In genomic region chr7:128954830-128955797, GRCh38 we compare ENCODE assay signal across 9 cellular contexts. TPM values are rescaled to one million over a fixed set of nuclear protein-coding genes. Genes with fewer than 3 reads are reported as not detected.
DNase-seq lines count a peak whose midpoint lies in the region; ATAC-seq, FAIRE-seq and TF ChIP-seq lines count a peak whose summit lies in the region.
"Had no signal": no experiment of that assay in that cellular context is flagged by ENCODE, and none has a peak within 500 bp of the region (broad histone marks: within the 10 kb centered on the region; RNA-seq: fewer than 3 reads in every experiment).

No MANE protein-coding gene starts in this region.

- POLR2A ChIA-PET in OCI-LY7 (lab: Charles Lee) (interaction anchor here (0.6 to 2.6 kb wide), 10 partner anchors 11 to 449 kb away, joined by 3 to 29 read pairs (median 4); no protein-coding TSS in a partner anchor), HepG2 (lab: Yijun Ruan, JAX) (no interaction called here)

- DNase-seq in GM12892 (ENCODE audit: insufficient read length) (no peak), H7 (peak; percentile 47), OCI-LY7 (ENCODE audit: low spot score) (peak; percentile 74), HepG2 (ENCODE audit: low spot score) (no peak), GDM1 (lab: John Stamatoyannopoulos, UW) (no peak), AML-193 (lab: John Stamatoyannopoulos, UW) (no peak)
- DNase-seq: left cardiac atrium had no signal

- H3K79me2 ChIP-seq in OCI-LY7 (ENCODE audit: insufficient read depth, low read depth, low read length) (no peaks in the 10 kb centered on the region), HepG2 (ENCODE audit: insufficient read depth, low read length) (no peaks in the 10 kb centered on the region)

- in situ Hi-C loops in HepG2 (cut with HindIII; ENCODE audit: extremely low pct_ligation_motif_present, low pct_unique_long_range_greater_than_20kb) = no loop called here

- H3K27ac ChIP-seq in OCI-LY7 (ENCODE audit: low read depth, low read length, poor library complexity, severe bottlenecking) (peak overlapping the region; percentile 87), HepG2 (ENCODE audit: extremely low read length, insufficient read depth, low read length) (no peak overlapping the region)

- H3K4me1 ChIP-seq in OCI-LY7 (ENCODE audit: insufficient read depth, low read length, poor library complexity, severe bottlenecking) (peaks cover 42% of the 10 kb centered on the region), HepG2 (ENCODE audit: insufficient read depth, low read length) (no peaks in the 10 kb centered on the region)

- 94% methylated on average over 15 of the region's 15 CpGs for WGBS in HepG2 (ENCODE audit: low lambda C conversion rate)

- TSS peak; percentile 75 for BruUV-seq in OCI-LY7 (replicated peaks; lab: Mats Ljungman, UMichigan)
- no TSS peak for BruUV-seq in HepG2 (replicated peaks; lab: Mats Ljungman, UMichigan)

- TF ChIP-seq POLR2A in GM12892 (IDR thresholded peaks at IDR 0.05; ENCODE audit: low read depth, low read length) = no peak
- TF ChIP-seq POLR2A in HepG2 (IDR thresholded peaks at IDR 0.05; ENCODE audit: insufficient read depth in 1 of 2, low read depth in 2 of 2, low read length in 2 of 2) = no peak

- TF ChIP-seq EP300 in HepG2 (IDR thresholded peaks at IDR 0.05; ENCODE audit: low read depth in 2 of 2, low read length in 2 of 2) = no peak
- TF ChIP-seq EP300 in HepG2 (CRISPR knock-in tag; IDR thresholded peaks at IDR 0.05; ENCODE audit: borderline replicate concordance) = no peak

- H3K4me2 ChIP-seq in OCI-LY7 (ENCODE audit: low read length) (peak overlapping the region; percentile 80), HepG2 (ENCODE audit: low read depth, low read length) (no peak overlapping the region)

- ATAC-seq in HepG2 (no peak), GM21717 (IDR thresholded peaks at IDR 0.05; ENCODE audit: unreplicated experiment) (no peak), GM18870 (IDR thresholded peaks at IDR 0.05; ENCODE audit: unreplicated experiment) (no peak)

- peaks cover 14% of the 10 kb centered on the region for H3K36me3 ChIP-seq in H7 (replicated peaks; ENCODE audit: control insufficient read depth, insufficient read depth, low read length)
- peaks cover 96% of the 10 kb centered on the region for H3K36me3 ChIP-seq in OCI-LY7 (ENCODE audit: insufficient read depth, low read length)
- peaks cover 15 to 61% of the 10 kb centered on the region in 2 experiments for H3K36me3 ChIP-seq in HepG2 (replicated peaks in 1 of 2; ENCODE audit: control insufficient read depth in 1 of 2, insufficient read depth in 2 of 2, low read length in 2 of 2)

- CTCF ChIA-PET in OCI-LY7 (lab: Charles Lee; ENCODE audit: unreplicated experiment) (interaction anchor here (1.0 to 2.4 kb wide), 2 partner anchors 8 to 15 kb away, joined by 3 to 11 read pairs; no protein-coding TSS in a partner anchor), HepG2 (lab: Yijun Ruan, JAX; ENCODE audit: low intra/inter-chr PET ratio, low total read pairs) (no interaction called here)

- H3K4me3 ChIP-seq in H7 (ENCODE audit: insufficient read depth, low read depth, low read length) = no peak overlapping the region
- H3K4me3 ChIP-seq in OCI-LY7 (ENCODE audit: low read depth, low read length, poor library complexity, severe bottlenecking) = peak overlapping the region; percentile 44
- no peak overlapping the region for H3K4me3 ChIP-seq in HepG2 (replicated peaks in 1 of 3; ENCODE audit: insufficient read depth in 1 of 3, low read depth in 2 of 3, low read length in 3 of 3)

- FAIRE-seq in GM12892 (lab: Jason Lieb, UNC) (peak; percentile 81), HepG2 (lab: Jason Lieb, UNC) (no peak)

- H3K27me3 ChIP-seq in H7 (ENCODE audit: control insufficient read depth, insufficient read depth, low read length) (no peaks in the 10 kb centered on the region), HepG2 (ENCODE audit: control insufficient read depth in 1 of 2, insufficient read depth in 2 of 2, low read length in 2 of 2) (no peaks in the 10 kb centered on the region)

- H3K9me3 ChIP-seq in OCI-LY7 (ENCODE audit: low read length) (no peaks in the 10 kb centered on the region), HepG2 (ENCODE audit: low read length) (no peaks in the 10 kb centered on the region)

- intact Hi-C loops in OCI-LY7 (cut with micrococcal nuclease; ENCODE audit: unreplicated experiment) = loop anchor here (1.0 to 5.0 kb wide), 2 partner anchors 15 to 97 kb away; no protein-coding TSS in a partner anchor
- intact Hi-C loops in HepG2 (cut with micrococcal nuclease; ENCODE audit: unreplicated experiment) = no loop called here

- H3K9me2 ChIP-seq in OCI-LY7 (ENCODE audit: insufficient read depth, low read length) = no peaks in the 10 kb centered on the region

- no peak overlapping the region for H3K9ac ChIP-seq in HepG2 (ENCODE audit: insufficient read depth, low read depth, low read length)

- H4K20me1 ChIP-seq in OCI-LY7 (ENCODE audit: insufficient read depth, low read length) (no peaks in the 10 kb centered on the region), HepG2 (ENCODE audit: insufficient read depth, low read length) (no peaks in the 10 kb centered on the region; the same call in 1 of the 2 replicates)

- no peak for TF ChIP-seq RAD21 in HepG2 (CRISPR knock-in tag; IDR thresholded peaks at IDR 0.05)

- TF ChIP-seq CTCF in OCI-LY7 (conservative IDR thresholded peaks at IDR 0.05; ENCODE audit: low read length) = peak; percentile 43; the same call in 1 of the 2 replicates
- TF ChIP-seq CTCF in HepG2 (CRISPR knock-in tag; IDR thresholded peaks at IDR 0.05) = peak; percentile 26; the same call in 1 of the 2 replicates

- H2AFZ ChIP-seq in OCI-LY7 (ENCODE audit: low read length) (peak overlapping the region; percentile 55; the same call in 1 of the 2 replicates), HepG2 (ENCODE audit: low read length) (no peak overlapping the region)

TF ChIP-seq in HepG2, 621 proteins besides CTCF, POLR2A, EP300 and RAD21 (continues in another document):
- TF ChIP-seq ATRX (CRISPR knock-in tag; IDR thresholded peaks at IDR 0.05; ENCODE audit: borderline replicate concordance) (no peak), ATAD3A (CRISPR knock-in tag; IDR thresholded peaks at IDR 0.05) (no peak)

RNA-seq across cellular contexts. Expression of gene IRF5, which starts 17.4 kb away (rescaled TPM):
- 52.9 TPM for polyA plus RNA-seq in GM12892 (2012; ENCODE audit: missing spikeins)
- 0.48 and 0.62 TPM in 2 replicates for total RNA-seq in H7 (2014; rRNA removed; shearing (Covaris generic))
- total RNA-seq in OCI-LY7 (2014; rRNA removed; shearing (Covaris generic)) = 3.9 and 8.2 TPM in 2 replicates
- 15.8 and 21.9 TPM in 2 replicates for total RNA-seq in OCI-LY7 (2022)
- total RNA-seq in HepG2 (2016; rRNA removed; fragmentation: Illumina TruSeq; extraction: Trizol) = 2.0 and 2.9 TPM in 2 replicates
- 1.1 and 1.9 TPM in 2 replicates for total RNA-seq in HepG2 (2016; cell fraction: cytosol; rRNA removed; fragmentation: Illumina TruSeq; extraction: Trizol; ENCODE audit: low read depth)
- total RNA-seq in HepG2 (2016; cell fraction: insoluble cytoplasmic fraction; rRNA removed; fragmentation: Illumina TruSeq; extraction: Trizol) = 1.9 and 3.1 TPM in 2 replicates
- total RNA-seq in HepG2 (2016; cell fraction: membrane; rRNA removed; fragmentation: Illumina TruSeq; extraction: Trizol) = 2.0 and 3.2 TPM in 2 replicates
- total RNA-seq in HepG2 (2016; cell fraction: nucleus; rRNA removed; fragmentation: Illumina TruSeq; extraction: Trizol) = 2.9 and 3.4 TPM in 2 replicates
- 2.0 and 2.4 TPM in 2 replicates for polyA plus RNA-seq in HepG2 (2011; rRNA removed)
- 1.2 and 1.5 TPM in 2 replicates for polyA plus RNA-seq in HepG2 (2011; cell fraction: cytosol; rRNA removed)
- 9.9 and 12.9 TPM in 2 replicates for polyA plus RNA-seq in HepG2 (2011; cell fraction: nucleus; rRNA removed)
- polyA plus RNA-seq in HepG2 (2012) = 0.66 and 0.88 TPM in 2 replicates
- 1.1 TPM in 2 replicates for polyA plus RNA-seq in HepG2 (2016; cell fraction: cytosol; fragmentation: Illumina TruSeq; extraction: Trizol; ENCODE audit: low read depth)
- 2.0 and 3.3 TPM in 2 replicates for polyA plus RNA-seq in HepG2 (2016; cell fraction: insoluble cytoplasmic fraction; fragmentation: Illumina TruSeq; extraction: Trizol; ENCODE audit: low read depth)
- 1.5 and 2.4 TPM in 2 replicates for polyA plus RNA-seq in HepG2 (2016; cell fraction: membrane; fragmentation: Illumina TruSeq; extraction: Trizol; ENCODE audit: low read depth)
- polyA plus RNA-seq in HepG2 (2016; cell fraction: nucleus; fragmentation: Illumina TruSeq; extraction: Trizol; ENCODE audit: insufficient read depth, low read depth) = 9.3 and 11.8 TPM in 2 replicates
- 0.61 and 1.8 TPM in 2 replicates for polyA minus RNA-seq in HepG2 (2011; rRNA and poly(A)+ RNA removed; ENCODE audit: low replicate concordance)
- polyA minus RNA-seq in HepG2 (2011; cell fraction: cytosol; rRNA and poly(A)+ RNA removed) = 0.79 and 1.8 TPM in 2 replicates
- polyA minus RNA-seq in HepG2 (2011; cell fraction: nucleus; rRNA and poly(A)+ RNA removed) = 0.52 and 1.1 TPM in 2 replicates

RNA-seq across cellular contexts. Expression of gene KCP, which starts 44.6 kb away (rescaled TPM):
- polyA plus RNA-seq in GM12892 (2012; ENCODE audit: missing spikeins) = 3.1 TPM
- 2.5 and 3.4 TPM in 2 replicates for total RNA-seq in H7 (2014; rRNA removed; shearing (Covaris generic))
- 0.90 and 2.3 TPM in 2 replicates for total RNA-seq in OCI-LY7 (2014; rRNA removed; shearing (Covaris generic))
- 1.4 TPM in 2 replicates for total RNA-seq in OCI-LY7 (2022)
- total RNA-seq in HepG2 (2016; rRNA removed; fragmentation: Illumina TruSeq; extraction: Trizol) = 0.22 and 1.0 TPM in 2 replicates
- total RNA-seq in HepG2 (2016; cell fraction: cytosol; rRNA removed; fragmentation: Illumina TruSeq; extraction: Trizol; ENCODE audit: low read depth) = 0.26 and 0.51 TPM in 2 replicates
- 0.37 and 1.2 TPM in 2 replicates for total RNA-seq in HepG2 (2016; cell fraction: insoluble cytoplasmic fraction; rRNA removed; fragmentation: Illumina TruSeq; extraction: Trizol)
- total RNA-seq in HepG2 (2016; cell fraction: membrane; rRNA removed; fragmentation: Illumina TruSeq; extraction: Trizol) = 0.28 and 0.48 TPM in 2 replicates
- total RNA-seq in HepG2 (2016; cell fraction: nucleus; rRNA removed; fragmentation: Illumina TruSeq; extraction: Trizol) = 1.3 and 2.0 TPM in 2 replicates
- polyA plus RNA-seq in HepG2 (2011; rRNA removed) = 0.37 and 0.46 TPM in 2 replicates
- 0.12 and 0.31 TPM in 2 replicates for polyA plus RNA-seq in HepG2 (2011; cell fraction: cytosol; rRNA removed)
- polyA plus RNA-seq in HepG2 (2011; cell fraction: nucleus; rRNA removed) = 6.6 and 8.0 TPM in 2 replicates
- polyA plus RNA-seq in HepG2 (2012) = 0.28 TPM in 2 replicates
- 0.09 and 0.12 TPM in 2 replicates for polyA plus RNA-seq in HepG2 (2016; cell fraction: cytosol; fragmentation: Illumina TruSeq; extraction: Trizol; ENCODE audit: low read depth)
- polyA plus RNA-seq in HepG2 (2016; cell fraction: insoluble cytoplasmic fraction; fragmentation: Illumina TruSeq; extraction: Trizol; ENCODE audit: low read depth) = 0.17 and 0.24 TPM in 2 replicates
- polyA plus RNA-seq in HepG2 (2016; cell fraction: membrane; fragmentation: Illumina TruSeq; extraction: Trizol; ENCODE audit: low read depth) = 0.20 and 0.23 TPM in 2 replicates
- 2.1 and 3.1 TPM in 2 replicates for polyA plus RNA-seq in HepG2 (2016; cell fraction: nucleus; fragmentation: Illumina TruSeq; extraction: Trizol; ENCODE audit: insufficient read depth, low read depth)
- 0.07 and 0.58 TPM in 2 replicates for polyA minus RNA-seq in HepG2 (2011; rRNA and poly(A)+ RNA removed; ENCODE audit: low replicate concordance)
- polyA minus RNA-seq in HepG2 (2011; cell fraction: cytosol; rRNA and poly(A)+ RNA removed) = not detected in 2 replicates
- polyA minus RNA-seq in HepG2 (2011; cell fraction: nucleus; rRNA and poly(A)+ RNA removed) = 1.1 and 1.4 TPM in 2 replicates

Comparison
In these comparisons a context has a peak if more than half of its experiments do, and no peak if none do; other contexts are left out.
1. DNase-seq: peak in H7 (single experiment) and OCI-LY7 (single experiment); none in GM12892 (single experiment), HepG2 (single experiment), GDM1 (single experiment) and AML-193 (0 of 2).